In the genomic region with DNA sequence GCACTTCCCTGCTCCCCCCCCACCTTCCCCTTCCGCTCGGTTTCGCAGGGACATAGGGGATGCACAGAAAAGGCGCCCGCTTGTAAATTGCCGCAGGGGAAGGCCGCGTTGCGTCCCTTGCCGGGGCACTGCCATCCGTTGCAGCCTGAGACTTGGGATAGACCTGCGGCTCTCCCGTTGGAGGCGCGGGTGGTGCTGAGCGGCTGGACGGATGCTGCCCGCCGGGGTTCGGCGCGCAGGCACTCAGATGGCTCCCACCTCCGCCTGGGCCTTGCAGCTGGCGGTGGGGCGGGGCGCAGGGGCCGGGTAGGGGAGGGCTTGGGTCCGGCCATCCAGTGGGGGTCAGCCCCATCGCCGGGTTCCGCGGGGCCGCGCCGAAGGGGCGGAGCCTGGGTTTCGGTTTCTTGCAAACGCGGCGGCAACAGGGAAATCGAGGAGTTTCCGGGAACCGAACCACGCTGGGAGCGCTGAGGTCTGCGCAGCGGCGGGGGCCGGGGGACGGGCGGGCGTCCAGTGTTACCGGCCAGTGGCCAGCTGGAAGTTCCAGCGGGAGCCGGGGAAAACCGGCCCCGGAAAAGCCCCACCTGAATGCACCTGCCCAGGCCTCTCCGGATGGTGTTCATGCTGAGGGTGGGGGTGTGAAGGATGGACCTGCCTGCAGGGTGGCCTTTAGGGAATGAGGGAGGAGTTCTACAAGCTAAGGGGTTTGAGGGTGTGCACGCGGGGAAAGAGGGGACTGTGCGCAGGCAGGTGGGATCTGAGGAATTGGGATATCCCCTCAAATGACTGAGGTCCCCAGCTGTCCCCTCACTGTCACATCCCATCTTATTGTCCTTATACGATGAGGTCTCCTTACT, we compare ENCODE assay signal across 1 cellular context.
A peak's percentile ranks its signal among the peaks of the same experiment; 100 is the strongest.
TF ChIP-seq lines count a peak whose summit lies in the region.

No MANE protein-coding gene starts in this region.

TF ChIP-seq in HepG2, 621 proteins besides CTCF, POLR2A, EP300 and RAD21 (continued from another document and continues in another):
- TF ChIP-seq, protein P1, sequence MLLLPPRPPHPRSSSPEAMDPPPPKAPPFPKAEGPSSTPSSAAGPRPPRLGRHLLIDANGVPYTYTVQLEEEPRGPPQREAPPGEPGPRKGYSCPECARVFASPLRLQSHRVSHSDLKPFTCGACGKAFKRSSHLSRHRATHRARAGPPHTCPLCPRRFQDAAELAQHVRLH (CRISPR knock-in tag; IDR thresholded peaks at IDR 0.05; ENCODE audit: borderline replicate concordance, low read depth), result peak; percentile 35; the same call in 1 of the 2 replicates
- 0 out of 2 replicates have a peak, but pooled peaks have one; percentile 1 for TF ChIP-seq FOXA3 (CRISPR knock-in tag; IDR thresholded peaks at IDR 0.05)
- TF ChIP-seq SP4 (CRISPR knock-in tag; IDR thresholded peaks at IDR 0.05), result peak; percentile 71; the same call in 1 of the 2 replicates
- no peak for TF ChIP-seq ZNF138 (CRISPR knock-in tag; IDR thresholded peaks at IDR 0.05; ENCODE audit: low read depth)
- no peak for TF ChIP-seq JUNB (CRISPR knock-in tag; IDR thresholded peaks at IDR 0.05; ENCODE audit: borderline replicate concordance)
- TF ChIP-seq ZNF678 (CRISPR knock-in tag; IDR thresholded peaks at IDR 0.05), result no peak
- no peak for TF ChIP-seq SKI (IDR thresholded peaks at IDR 0.05; ENCODE audit: partially characterized antibody)
- TF ChIP-seq, protein P2, sequence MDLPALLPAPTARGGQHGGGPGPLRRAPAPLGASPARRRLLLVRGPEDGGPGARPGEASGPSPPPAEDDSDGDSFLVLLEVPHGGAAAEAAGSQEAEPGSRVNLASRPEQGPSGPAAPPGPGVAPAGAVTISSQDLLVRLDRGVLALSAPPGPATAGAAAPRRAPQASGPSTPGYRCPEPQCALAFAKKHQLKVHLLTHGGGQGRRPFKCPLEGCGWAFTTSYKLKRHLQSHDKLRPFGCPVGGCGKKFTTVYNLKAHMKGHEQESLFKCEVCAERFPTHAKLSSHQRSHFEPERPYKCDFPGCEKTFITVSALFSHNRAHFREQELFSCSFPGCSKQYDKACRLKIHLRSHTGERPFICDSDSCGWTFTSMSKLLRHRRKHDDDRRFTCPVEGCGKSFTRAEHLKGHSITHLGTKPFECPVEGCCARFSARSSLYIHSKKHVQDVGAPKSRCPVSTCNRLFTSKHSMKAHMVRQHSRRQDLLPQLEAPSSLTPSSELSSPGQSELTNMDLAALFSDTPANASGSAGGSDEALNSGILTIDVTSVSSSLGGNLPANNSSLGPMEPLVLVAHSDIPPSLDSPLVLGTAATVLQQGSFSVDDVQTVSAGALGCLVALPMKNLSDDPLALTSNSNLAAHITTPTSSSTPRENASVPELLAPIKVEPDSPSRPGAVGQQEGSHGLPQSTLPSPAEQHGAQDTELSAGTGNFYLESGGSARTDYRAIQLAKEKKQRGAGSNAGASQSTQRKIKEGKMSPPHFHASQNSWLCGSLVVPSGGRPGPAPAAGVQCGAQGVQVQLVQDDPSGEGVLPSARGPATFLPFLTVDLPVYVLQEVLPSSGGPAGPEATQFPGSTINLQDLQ (CRISPR knock-in tag; IDR thresholded peaks at IDR 0.05), result no peak
- no peak for TF ChIP-seq ZBTB21 (CRISPR knock-in tag; IDR thresholded peaks at IDR 0.05)
- peak; percentile 30; the same call in 1 of the 2 replicates for TF ChIP-seq MYC (CRISPR knock-in tag; IDR thresholded peaks at IDR 0.05; ENCODE audit: borderline replicate concordance)
- TF ChIP-seq MAZ (IDR thresholded peaks at IDR 0.05; ENCODE audit: borderline replicate concordance, low read depth, low read length), result no peak; the same call in 1 of the 2 replicates
- TF ChIP-seq MAZ (CRISPR knock-in tag; IDR thresholded peaks at IDR 0.05; ENCODE audit: low read depth), result peak; percentile 34
- TF ChIP-seq NR1H2 (CRISPR knock-in tag; IDR thresholded peaks at IDR 0.05; ENCODE audit: borderline replicate concordance, low read depth), result no peak
- no peak for TF ChIP-seq ZNF557 (CRISPR knock-in tag; IDR thresholded peaks at IDR 0.05)
- TF ChIP-seq ZNF598 (CRISPR knock-in tag; IDR thresholded peaks at IDR 0.05; ENCODE audit: borderline replicate concordance), result no peak
- no peak for TF ChIP-seq NR2F6 (IDR thresholded peaks at IDR 0.05)
- no peak; the same call in 1 of the 2 replicates for TF ChIP-seq NR2F6 (CRISPR knock-in tag; IDR thresholded peaks at IDR 0.05)
- 0 out of 2 replicates have a peak, but pooled peaks have one; percentile 29 for TF ChIP-seq NAIF1 (CRISPR knock-in tag; IDR thresholded peaks at IDR 0.05; ENCODE audit: borderline replicate concordance)
- TF ChIP-seq, protein P3, sequence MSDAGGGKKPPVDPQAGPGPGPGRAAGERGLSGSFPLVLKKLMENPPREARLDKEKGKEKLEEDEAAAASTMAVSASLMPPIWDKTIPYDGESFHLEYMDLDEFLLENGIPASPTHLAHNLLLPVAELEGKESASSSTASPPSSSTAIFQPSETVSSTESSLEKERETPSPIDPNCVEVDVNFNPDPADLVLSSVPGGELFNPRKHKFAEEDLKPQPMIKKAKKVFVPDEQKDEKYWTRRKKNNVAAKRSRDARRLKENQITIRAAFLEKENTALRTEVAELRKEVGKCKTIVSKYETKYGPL (CRISPR knock-in tag; IDR thresholded peaks at IDR 0.05), result no peak
- peak; percentile 63; the same call in 1 of the 2 replicates for TF ChIP-seq HOXD1 (CRISPR knock-in tag; IDR thresholded peaks at IDR 0.05)
- TF ChIP-seq, protein P4, sequence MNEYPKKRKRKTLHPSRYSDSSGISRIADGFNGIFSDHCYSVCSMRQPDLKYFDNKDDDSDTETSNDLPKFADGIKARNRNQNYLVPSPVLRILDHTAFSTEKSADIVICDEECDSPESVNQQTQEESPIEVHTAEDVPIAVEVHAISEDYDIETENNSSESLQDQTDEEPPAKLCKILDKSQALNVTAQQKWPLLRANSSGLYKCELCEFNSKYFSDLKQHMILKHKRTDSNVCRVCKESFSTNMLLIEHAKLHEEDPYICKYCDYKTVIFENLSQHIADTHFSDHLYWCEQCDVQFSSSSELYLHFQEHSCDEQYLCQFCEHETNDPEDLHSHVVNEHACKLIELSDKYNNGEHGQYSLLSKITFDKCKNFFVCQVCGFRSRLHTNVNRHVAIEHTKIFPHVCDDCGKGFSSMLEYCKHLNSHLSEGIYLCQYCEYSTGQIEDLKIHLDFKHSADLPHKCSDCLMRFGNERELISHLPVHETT (CRISPR knock-in tag; conservative IDR thresholded peaks at IDR 0.05), result peak; percentile 54; the same call in 1 of the 2 replicates
- TF ChIP-seq SRSF1 (optimal IDR thresholded peaks at IDR 0.05; ENCODE audit: low read depth, low read length), result no peak
- peak; percentile 60; the same call in 1 of the 2 replicates for TF ChIP-seq BORCS8-MEF2B (CRISPR knock-in tag; IDR thresholded peaks at IDR 0.05)
- TF ChIP-seq TAF15 (IDR thresholded peaks at IDR 0.05; ENCODE audit: low read depth, low read length, poor library complexity, severe bottlenecking), result no peak
- TF ChIP-seq ZBTB7A (CRISPR knock-in tag; IDR thresholded peaks at IDR 0.05), result no peak
- TF ChIP-seq GABPB1 (CRISPR knock-in tag; IDR thresholded peaks at IDR 0.05), result peak; percentile 74
- no peak; the same call in 1 of the 2 replicates for TF ChIP-seq YEATS4 (CRISPR knock-in tag; IDR thresholded peaks at IDR 0.05; ENCODE audit: borderline replicate concordance)
- no peak for TF ChIP-seq ATF1 (CRISPR knock-in tag; IDR thresholded peaks at IDR 0.05)
- TF ChIP-seq, protein P5, sequence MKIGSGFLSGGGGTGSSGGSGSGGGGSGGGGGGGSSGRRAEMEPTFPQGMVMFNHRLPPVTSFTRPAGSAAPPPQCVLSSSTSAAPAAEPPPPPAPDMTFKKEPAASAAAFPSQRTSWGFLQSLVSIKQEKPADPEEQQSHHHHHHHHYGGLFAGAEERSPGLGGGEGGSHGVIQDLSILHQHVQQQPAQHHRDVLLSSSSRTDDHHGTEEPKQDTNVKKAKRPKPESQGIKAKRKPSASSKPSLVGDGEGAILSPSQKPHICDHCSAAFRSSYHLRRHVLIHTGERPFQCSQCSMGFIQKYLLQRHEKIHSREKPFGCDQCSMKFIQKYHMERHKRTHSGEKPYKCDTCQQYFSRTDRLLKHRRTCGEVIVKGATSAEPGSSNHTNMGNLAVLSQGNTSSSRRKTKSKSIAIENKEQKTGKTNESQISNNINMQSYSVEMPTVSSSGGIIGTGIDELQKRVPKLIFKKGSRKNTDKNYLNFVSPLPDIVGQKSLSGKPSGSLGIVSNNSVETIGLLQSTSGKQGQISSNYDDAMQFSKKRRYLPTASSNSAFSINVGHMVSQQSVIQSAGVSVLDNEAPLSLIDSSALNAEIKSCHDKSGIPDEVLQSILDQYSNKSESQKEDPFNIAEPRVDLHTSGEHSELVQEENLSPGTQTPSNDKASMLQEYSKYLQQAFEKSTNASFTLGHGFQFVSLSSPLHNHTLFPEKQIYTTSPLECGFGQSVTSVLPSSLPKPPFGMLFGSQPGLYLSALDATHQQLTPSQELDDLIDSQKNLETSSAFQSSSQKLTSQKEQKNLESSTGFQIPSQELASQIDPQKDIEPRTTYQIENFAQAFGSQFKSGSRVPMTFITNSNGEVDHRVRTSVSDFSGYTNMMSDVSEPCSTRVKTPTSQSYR (CRISPR knock-in tag; IDR thresholded peaks at IDR 0.05; ENCODE audit: borderline replicate concordance), result no peak
- TF ChIP-seq PPARG (CRISPR knock-in tag; conservative IDR thresholded peaks at IDR 0.05), result 0 out of 2 replicates have a peak, but pooled peaks have one; percentile 13
- TF ChIP-seq ZNF556 (CRISPR knock-in tag; IDR thresholded peaks at IDR 0.05; ENCODE audit: borderline replicate concordance), result 0 out of 2 replicates have a peak, but pooled peaks have one; percentile 40
- peak; percentile 68 for TF ChIP-seq AGO2 (optimal IDR thresholded peaks at IDR 0.05; ENCODE audit: low read depth, low read length)
- TF ChIP-seq, protein P6, sequence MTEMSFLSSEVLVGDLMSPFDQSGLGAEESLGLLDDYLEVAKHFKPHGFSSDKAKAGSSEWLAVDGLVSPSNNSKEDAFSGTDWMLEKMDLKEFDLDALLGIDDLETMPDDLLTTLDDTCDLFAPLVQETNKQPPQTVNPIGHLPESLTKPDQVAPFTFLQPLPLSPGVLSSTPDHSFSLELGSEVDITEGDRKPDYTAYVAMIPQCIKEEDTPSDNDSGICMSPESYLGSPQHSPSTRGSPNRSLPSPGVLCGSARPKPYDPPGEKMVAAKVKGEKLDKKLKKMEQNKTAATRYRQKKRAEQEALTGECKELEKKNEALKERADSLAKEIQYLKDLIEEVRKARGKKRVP (CRISPR knock-in tag; IDR thresholded peaks at IDR 0.05), result no peak
- TF ChIP-seq ZNF768 (CRISPR knock-in tag; IDR thresholded peaks at IDR 0.05), result peak; percentile 91
- no peak for TF ChIP-seq NCOA1 (CRISPR knock-in tag; IDR thresholded peaks at IDR 0.05)
- TF ChIP-seq GATAD1 (CRISPR knock-in tag; IDR thresholded peaks at IDR 0.05), result peak; percentile 24; the same call in 1 of the 2 replicates
- no peak; the same call in 1 of the 2 replicates for TF ChIP-seq NFE2L1 (CRISPR knock-in tag; IDR thresholded peaks at IDR 0.05; ENCODE audit: borderline replicate concordance)
- TF ChIP-seq ZFY (CRISPR knock-in tag; IDR thresholded peaks at IDR 0.05), result peak; percentile 84
- peak; percentile 79 for TF ChIP-seq ZNF230 (CRISPR knock-in tag; IDR thresholded peaks at IDR 0.05)
- no peak for TF ChIP-seq ZSCAN22 (CRISPR knock-in tag; IDR thresholded peaks at IDR 0.05)
- peak; percentile 14; the same call in 1 of the 2 replicates for TF ChIP-seq ARNT2 (CRISPR knock-in tag; IDR thresholded peaks at IDR 0.05; ENCODE audit: low read depth)
- TF ChIP-seq SMC3 (IDR thresholded peaks at IDR 0.05; ENCODE audit: low read length), result no peak
- TF ChIP-seq MED13 (CRISPR knock-in tag; IDR thresholded peaks at IDR 0.05), result 0 out of 2 replicates have a peak, but pooled peaks have one; percentile 44
- TF ChIP-seq, protein P7, sequence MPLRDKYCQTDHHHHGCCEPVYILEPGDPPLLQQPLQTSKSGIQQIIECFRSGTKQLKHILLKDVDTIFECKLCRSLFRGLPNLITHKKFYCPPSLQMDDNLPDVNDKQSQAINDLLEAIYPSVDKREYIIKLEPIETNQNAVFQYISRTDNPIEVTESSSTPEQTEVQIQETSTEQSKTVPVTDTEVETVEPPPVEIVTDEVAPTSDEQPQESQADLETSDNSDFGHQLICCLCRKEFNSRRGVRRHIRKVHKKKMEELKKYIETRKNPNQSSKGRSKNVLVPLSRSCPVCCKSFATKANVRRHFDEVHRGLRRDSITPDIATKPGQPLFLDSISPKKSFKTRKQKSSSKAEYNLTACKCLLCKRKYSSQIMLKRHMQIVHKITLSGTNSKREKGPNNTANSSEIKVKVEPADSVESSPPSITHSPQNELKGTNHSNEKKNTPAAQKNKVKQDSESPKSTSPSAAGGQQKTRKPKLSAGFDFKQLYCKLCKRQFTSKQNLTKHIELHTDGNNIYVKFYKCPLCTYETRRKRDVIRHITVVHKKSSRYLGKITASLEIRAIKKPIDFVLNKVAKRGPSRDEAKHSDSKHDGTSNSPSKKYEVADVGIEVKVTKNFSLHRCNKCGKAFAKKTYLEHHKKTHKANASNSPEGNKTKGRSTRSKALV (CRISPR knock-in tag; IDR thresholded peaks at IDR 0.05), result 0 out of 2 replicates have a peak, but pooled peaks have one; percentile 32
- TF ChIP-seq SP5 (CRISPR knock-in tag; IDR thresholded peaks at IDR 0.05; ENCODE audit: borderline replicate concordance, low read depth), result peak; percentile 68; the same call in 1 of the 2 replicates
- TF ChIP-seq SPEN (CRISPR knock-in tag; IDR thresholded peaks at IDR 0.05; ENCODE audit: low read depth), result no peak
- TF ChIP-seq, protein P8, sequence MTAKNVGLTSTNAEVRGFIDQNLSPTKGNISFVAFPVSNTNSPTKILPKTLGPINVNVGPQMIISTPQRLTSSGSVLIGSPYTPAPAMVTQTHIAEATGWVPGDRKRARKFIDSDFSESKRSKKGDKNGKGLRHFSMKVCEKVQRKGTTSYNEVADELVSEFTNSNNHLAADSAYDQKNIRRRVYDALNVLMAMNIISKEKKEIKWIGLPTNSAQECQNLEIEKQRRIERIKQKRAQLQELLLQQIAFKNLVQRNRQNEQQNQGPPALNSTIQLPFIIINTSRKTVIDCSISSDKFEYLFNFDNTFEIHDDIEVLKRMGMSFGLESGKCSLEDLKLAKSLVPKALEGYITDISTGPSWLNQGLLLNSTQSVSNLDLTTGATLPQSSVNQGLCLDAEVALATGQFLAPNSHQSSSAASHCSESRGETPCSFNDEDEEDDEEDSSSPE (CRISPR knock-in tag; IDR thresholded peaks at IDR 0.05), result no peak; the same call in 1 of the 2 replicates
